Comparison of ENCODE assay signal across 22 cellular contexts in genomic region chr5:26229848-26230247, GRCh38.
"Had no signal": no experiment of that assay in that cellular context is flagged by ENCODE, and none has a peak within 500 bp of the region (broad histone marks: within the 10 kb centered on the region; RNA-seq: fewer than 3 reads in every experiment).

No MANE protein-coding gene starts in this region.

- H3K9me3 ChIP-seq: colonic mucosa, gastrocnemius medialis, gastroesophageal sphincter had no signal

- H3K27ac ChIP-seq: colonic mucosa, coronary artery, dorsolateral prefrontal cortex, epithelial cell of prostate, esophagus squamous epithelium, foreskin keratinocyte, gastrocnemius medialis, gastroesophageal sphincter, heart left ventricle had no signal

- DNase-seq: colonic mucosa; cortex of kidney; dermis blood vessel endothelial cell; dorsolateral prefrontal cortex; effector CD4-positive, alpha-beta T cell; effector CD8-positive, alpha-beta T cell; effector memory CD4-positive, alpha-beta T cell; effector memory CD8-positive, alpha-beta T cell; endodermal cell; erythroblast; esophagus squamous epithelium; foreskin fibroblast; foreskin keratinocyte; foreskin melanocyte; gastrocnemius medialis; glutamatergic neuron; head of caudate nucleus; heart left ventricle had no signal

- H3K4me3 Mint-ChIP-seq: dendritic cell treated with granulocyte-macrophage colony-stimulating factor and Interleukin-4, amounts not matched to agents 40 ng/mL and 50 ng/mL, for 4 days; effector memory CD8-positive, alpha-beta T cell; endodermal cell had no signal

- H3K27me3 Mint-ChIP-seq: dendritic cell treated with granulocyte-macrophage colony-stimulating factor and Interleukin-4, amounts not matched to agents 40 ng/mL and 50 ng/mL, for 4 days; effector memory CD8-positive, alpha-beta T cell had no signal

- H3K4me1 Mint-ChIP-seq: endodermal cell had no signal

- H3K4me3 ChIP-seq: colonic mucosa, coronary artery, dorsolateral prefrontal cortex, esophagus squamous epithelium, gastrocnemius medialis, gastroesophageal sphincter, heart left ventricle had no signal

- H3K4me1 ChIP-seq: colonic mucosa, esophagus squamous epithelium, foreskin keratinocyte, gastrocnemius medialis, gastroesophageal sphincter, heart left ventricle had no signal

- H3K27me3 ChIP-seq: colonic mucosa, dorsolateral prefrontal cortex, esophagus squamous epithelium, foreskin keratinocyte, gastrocnemius medialis, gastroesophageal sphincter, heart left ventricle had no signal

- H3K27ac Mint-ChIP-seq: dendritic cell treated with granulocyte-macrophage colony-stimulating factor and Interleukin-4, amounts not matched to agents 40 ng/mL and 50 ng/mL, for 4 days; effector memory CD8-positive, alpha-beta T cell; endodermal cell had no signal

- H3K36me3 ChIP-seq: colonic mucosa, esophagus squamous epithelium, gastrocnemius medialis, gastroesophageal sphincter, heart left ventricle had no signal
